Comparison of ENCODE assay signal across 8 cellular contexts in the genomic region with DNA sequence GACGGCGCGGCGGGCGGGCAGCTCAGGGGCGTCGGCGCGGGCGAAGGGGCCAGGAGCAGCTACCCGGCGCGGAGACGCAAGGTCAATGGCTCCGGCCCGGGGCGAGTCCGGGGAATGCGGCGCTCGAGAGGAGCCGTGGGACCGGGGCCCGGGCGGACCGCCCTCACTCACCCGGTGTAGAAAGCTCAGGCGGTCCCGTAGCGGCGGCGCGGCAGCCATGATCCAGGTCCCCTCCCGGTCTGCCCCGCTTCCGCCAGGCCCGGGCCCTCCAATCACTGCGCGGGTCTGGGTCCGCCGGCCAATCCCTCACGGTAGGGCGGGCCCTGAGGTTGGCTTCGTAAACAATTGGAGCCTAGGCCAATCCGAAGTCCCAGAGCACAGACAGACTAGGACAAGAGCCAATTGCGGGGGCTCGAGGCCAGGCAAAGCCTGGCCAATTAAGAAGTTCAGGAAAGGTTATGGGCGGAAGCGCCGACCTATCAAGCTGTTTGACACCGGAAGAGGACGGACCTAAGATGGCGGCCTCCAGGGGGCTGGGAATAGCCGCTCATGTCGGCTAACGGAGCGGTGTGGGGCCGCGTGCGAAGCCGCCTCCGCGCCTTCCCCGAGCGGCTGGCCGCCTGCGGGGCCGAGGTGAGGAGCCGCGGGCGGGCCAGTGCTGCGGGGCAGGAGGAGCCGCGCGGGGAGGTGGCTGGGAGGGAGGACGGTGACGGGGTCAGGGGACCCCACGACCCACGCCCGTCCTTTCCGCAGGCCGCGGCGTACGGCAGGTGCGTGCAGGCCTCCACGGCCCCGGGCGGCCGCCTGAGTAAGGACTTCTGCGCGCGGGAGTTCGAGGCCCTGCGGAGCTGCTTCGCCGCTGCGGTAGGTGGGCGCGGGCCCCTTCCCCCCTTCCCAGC. TPM values are rescaled to one million over a fixed set of nuclear protein-coding genes. Genes with fewer than 3 reads are reported as not detected.
DNase-seq lines count a peak whose midpoint lies in the region; ATAC-seq, FAIRE-seq and TF ChIP-seq lines count a peak whose summit lies in the region.

A gene with protein sequence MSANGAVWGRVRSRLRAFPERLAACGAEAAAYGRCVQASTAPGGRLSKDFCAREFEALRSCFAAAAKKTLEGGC (plus strand): TSS at position 504 of the 899 bp plus-strand sequence. CDS start 46 bp downstream, at position 550.
A gene with protein sequence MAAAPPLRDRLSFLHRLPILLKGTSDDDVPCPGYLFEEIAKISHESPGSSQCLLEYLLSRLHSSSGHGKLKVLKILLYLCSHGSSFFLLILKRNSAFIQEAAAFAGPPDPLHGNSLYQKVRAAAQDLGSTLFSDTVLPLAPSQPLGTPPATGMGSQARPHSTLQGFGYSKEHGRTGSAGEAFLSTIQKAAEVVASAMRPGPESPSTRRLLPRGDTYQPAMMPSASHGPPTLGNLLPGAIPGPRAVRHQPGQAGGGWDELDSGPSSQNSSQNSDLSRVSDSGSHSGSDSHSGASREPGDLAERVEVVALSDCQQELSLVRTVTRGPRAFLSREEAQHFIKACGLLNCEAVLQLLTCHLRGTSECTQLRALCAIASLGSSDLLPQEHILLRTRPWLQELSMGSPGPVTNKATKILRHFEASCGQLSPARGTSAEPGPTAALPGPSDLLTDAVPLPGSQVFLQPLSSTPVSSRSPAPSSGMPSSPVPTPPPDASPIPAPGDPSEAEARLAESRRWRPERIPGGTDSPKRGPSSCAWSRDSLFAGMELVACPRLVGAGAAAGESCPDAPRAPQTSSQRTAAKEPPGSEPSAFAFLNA (minus strand): TSS at position 241 of the 899 bp plus-strand sequence. CDS start 22 bp downstream, at position 219.

- no peaks in the 10 kb centered on the region for H3K9me3 ChIP-seq in kidney (ENCODE audit: control insufficient read depth in 1 of 2, low read length in 2 of 2)

- peak; percentile 84 for ATAC-seq in HG03439 (IDR thresholded peaks at IDR 0.05; ENCODE audit: unreplicated experiment)

- intact Hi-C loops in kidney (cut with DNase I) = no loop called here

- TF ChIP-seq POLR2A in GM19193 (IDR thresholded peaks at IDR 0.05; ENCODE audit: extremely low read depth, insufficient read depth, insufficient read length) = peak; percentile 66

- H3K4me3 Mint-ChIP-seq in chondrocyte (ENCODE audit: unreplicated experiment) = peak within 1 kb of the TSS; percentile 91

- H3K27ac Mint-ChIP-seq in chondrocyte (ENCODE audit: unreplicated experiment) = peak within 1 kb of the TSS; percentile 96

- H3K36me3 ChIP-seq in kidney (ENCODE audit: control insufficient read depth in 1 of 2, insufficient read depth in 2 of 2, low read length in 2 of 2) = peaks cover 0 to 4% of the 10 kb centered on the region in 2 donors

- peaks cover 8 to 19% of the 10 kb centered on the region in 2 donors for H3K4me1 ChIP-seq in kidney (ENCODE audit: control insufficient read depth in 1 of 2, insufficient read depth in 1 of 2, low read depth in 1 of 2, low read length in 2 of 2)

- no peaks in the 10 kb centered on the region for H3K9me3 Mint-ChIP-seq in chondrocyte (ENCODE audit: low read depth)

- peak within 1 kb of the TSS; percentile 68 to 87 for H3K4me3 ChIP-seq in kidney (ENCODE audit: low read length in 2 of 2)

- no peaks in the 10 kb centered on the region for H3K36me3 Mint-ChIP-seq in chondrocyte (ENCODE audit: low read depth)

- TF ChIP-seq CTCF in chondrocyte (IDR thresholded peaks at IDR 0.05) (no peak), kidney (IDR thresholded peaks at IDR 0.05; ENCODE audit: borderline replicate concordance, extremely low read depth, insufficient read depth) (peak; percentile 7)

- H3K9ac ChIP-seq in kidney (ENCODE audit: low read length in 2 of 2) = peak within 1 kb of the TSS; percentile 41 to 69

- peaks cover 24% of the 10 kb centered on the region for H3K4me1 Mint-ChIP-seq in chondrocyte (ENCODE audit: low read depth)

- no peaks in the 10 kb centered on the region for H3K27me3 Mint-ChIP-seq in chondrocyte (ENCODE audit: low read depth)

- H3K27ac ChIP-seq in kidney (ENCODE audit: low read depth in 2 of 2, low read length in 2 of 2) = peak within 1 kb of the TSS in 1 of 2 donors; percentile 60

- peak; percentile 99 for FAIRE-seq in kidney (lab: Jason Lieb, UNC)

- peak; percentile 100 for DNase-seq in AML-193 (lab: John Stamatoyannopoulos, UW)
- peak; percentile 97 for DNase-seq in NCI-H510A treated with DMSO at 0.1 percent for 48 hours (lab: John Stamatoyannopoulos, UW)
- DNase-seq in activated CD4-positive, alpha-beta T cell treated with anti-CD3 and anti-CD28 coated beads for 24 hours (ENCODE audit: low read depth in 2 of 2) = peak; percentile 87 to 89
- DNase-seq in chondrocyte (ENCODE audit: low spot score) = no peak
- DNase-seq in kidney = peak; percentile 98
- peak; percentile 96 for DNase-seq in stimulated activated CD4-positive, alpha-beta T cell treated with anti-CD3 and anti-CD28 coated beads, Interleukin-15, amount 100 ng/mL, for 24 hours

RNA-seq across cellular contexts. Expression of the first gene that starts in this region (rescaled TPM):
- total RNA-seq in chondrocyte (36.1 to 58.9 TPM (median 39.7 TPM) in 3 replicates), kidney (38.6 TPM)
- polyA plus RNA-seq in kidney (ENCODE audit: insufficient read depth, low read depth, low replicate concordance) = 134 TPM

RNA-seq across cellular contexts. Expression of the second gene that starts in this region (rescaled TPM):
- total RNA-seq in chondrocyte (27.1 to 29.0 TPM (median 27.6 TPM) in 3 replicates), kidney (42.8 TPM)
- polyA plus RNA-seq in kidney (ENCODE audit: insufficient read depth, low read depth, low replicate concordance) = 13.9 TPM
